In the genomic region with DNA sequence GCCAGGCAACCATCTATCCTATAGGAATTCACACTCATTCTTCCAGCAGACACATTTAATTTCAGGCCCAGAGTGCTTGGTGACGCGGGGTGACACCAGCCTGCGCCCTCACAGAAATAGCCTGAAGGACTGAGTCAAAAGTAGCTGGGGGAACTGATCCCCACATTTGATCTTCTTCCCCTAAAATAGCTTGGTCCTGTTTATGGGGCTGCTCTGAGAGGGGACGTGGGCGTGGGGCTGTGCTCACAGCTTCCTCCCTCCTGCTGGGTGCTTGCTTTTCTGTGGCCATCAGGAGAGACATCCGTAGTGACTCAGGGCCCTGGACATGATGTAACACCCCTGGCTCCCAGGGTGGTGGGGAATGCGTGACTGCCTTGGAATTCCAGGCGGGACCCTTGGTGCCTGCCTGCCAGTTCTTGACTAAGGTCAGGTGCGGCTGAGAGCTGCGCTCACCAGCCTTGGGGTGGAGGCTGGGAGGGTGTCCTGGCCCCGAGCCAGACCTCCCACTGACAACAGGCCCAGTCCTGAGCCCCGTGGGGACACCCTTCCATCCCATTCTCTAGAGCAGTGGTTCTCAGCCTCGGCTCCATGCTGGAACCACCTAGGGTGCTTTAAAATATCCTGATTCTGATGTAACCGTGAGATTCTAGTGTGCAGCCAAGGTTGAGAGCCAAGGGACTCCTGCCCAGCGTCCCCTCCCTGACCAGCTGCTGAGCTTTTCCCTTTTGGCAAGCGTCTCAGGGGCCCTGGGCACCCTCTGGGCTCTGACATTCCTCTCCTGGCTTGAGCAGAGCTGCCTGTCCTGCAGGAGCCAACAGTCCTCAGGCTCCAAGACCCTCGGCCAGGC, we compare ENCODE assay signal across 8 cellular contexts. TPM values are rescaled to one million over a fixed set of nuclear protein-coding genes. Genes with fewer than 3 reads are reported as not detected.
DNase-seq lines count a peak whose midpoint lies in the region; ATAC-seq and TF ChIP-seq lines count a peak whose summit lies in the region.

No MANE protein-coding gene starts in this region.

- in situ Hi-C loops in GM13977 (cut with MboI; ENCODE audit: low pct_unique_long_range_greater_than_20kb, low sequenced_read_pairs, unreplicated experiment): no loop called here

- no peaks in the 10 kb centered on the region for H3K36me3 Mint-ChIP-seq in activated CD4-positive, alpha-beta memory T cell treated with anti-CD3 and anti-CD28 coated beads for 36 hours

- H3K4me3 ChIP-seq in BLaER1 treated with 17β-estradiol and CSF1 and Interleukin-3, amounts not matched to agents 10 nM and 100 nM: no peak overlapping the region
- no peak overlapping the region for H3K4me3 ChIP-seq in cardiac fibroblast (replicated peaks in 1 of 2; ENCODE audit: low read depth in 2 of 2, low read length in 2 of 2)
- H3K4me3 ChIP-seq in lower lobe of right lung: no peak overlapping the region

- H3K4me2 ChIP-seq in BLaER1 treated with 17β-estradiol and CSF1 and Interleukin-3, amounts not matched to agents 10 nM and 100 nM: peak overlapping the region; percentile 1 to 73 (median 23); a peak in 20 of 22 replicates

- CTCF ChIA-PET in activated CD4-positive, alpha-beta memory T cell treated with anti-CD3 and anti-CD28 coated beads for 36 hours (lab: Charles Lee): interaction anchor here (0.6 to 1.2 kb wide), 2 partner anchors 44 to 461 kb away, joined by 3 read pairs; no protein-coding TSS in a partner anchor

- no peaks in the 10 kb centered on the region for H3K27me3 Mint-ChIP-seq in activated CD4-positive, alpha-beta memory T cell treated with anti-CD3 and anti-CD28 coated beads for 36 hours

- no peak overlapping the region for H3K27ac Mint-ChIP-seq in activated CD4-positive, alpha-beta memory T cell treated with anti-CD3 and anti-CD28 coated beads for 36 hours

- H4K20me1 ChIP-seq in BLaER1 treated with 17β-estradiol and CSF1 and Interleukin-3, amounts not matched to agents 10 nM and 100 nM: peaks cover 0 to 23% (median 0%) of the 10 kb centered on the region in 11 experiments; a peak in 2 of 22 replicates

- H3K4me1 ChIP-seq in BLaER1 treated with 17β-estradiol and CSF1 and Interleukin-3, amounts not matched to agents 10 nM and 100 nM: peaks cover 22 to 41% (median 32%) of the 10 kb centered on the region in 10 experiments
- peaks cover 39% of the 10 kb centered on the region for H3K4me1 ChIP-seq in lower lobe of right lung

- peak overlapping the region in 6 of 11 experiments; percentile 4 to 61 (median 25); a peak in 6 of 22 replicates for H3K27ac ChIP-seq in BLaER1 treated with 17β-estradiol and CSF1 and Interleukin-3, amounts not matched to agents 10 nM and 100 nM
- peak overlapping the region; percentile 64 for H3K27ac ChIP-seq in lower lobe of right lung

- TF ChIP-seq CTCF in cardiac fibroblast (IDR thresholded peaks at IDR 0.05; ENCODE audit: low read depth, low read length) (no peak), lower lobe of right lung (IDR thresholded peaks at IDR 0.05) (no peak), GM13977 (IDR thresholded peaks at IDR 0.05; ENCODE audit: extremely low read depth, insufficient read depth, missing control alignments) (no peak)

- no peaks in the 10 kb centered on the region for H3K9me3 ChIP-seq in BLaER1 treated with 17β-estradiol and CSF1 and Interleukin-3, amounts not matched to agents 10 nM and 100 nM (replicated peaks in 1 of 11)
- H3K9me3 ChIP-seq in lower lobe of right lung: no peaks in the 10 kb centered on the region

- no peaks in the 10 kb centered on the region for H3K9me3 Mint-ChIP-seq in activated CD4-positive, alpha-beta memory T cell treated with anti-CD3 and anti-CD28 coated beads for 36 hours

- H3K4me1 Mint-ChIP-seq in activated CD4-positive, alpha-beta memory T cell treated with anti-CD3 and anti-CD28 coated beads for 36 hours (ENCODE audit: low read depth): peaks cover 16% of the 10 kb centered on the region

- H3K4me3 Mint-ChIP-seq in activated CD4-positive, alpha-beta memory T cell treated with anti-CD3 and anti-CD28 coated beads for 36 hours: no peak overlapping the region

- intact Hi-C loops in lower lobe of right lung (cut with DNase I): no loop called here
- intact Hi-C loops in activated CD4-positive, alpha-beta memory T cell treated with anti-CD3 and anti-CD28 coated beads for 36 hours (cut with micrococcal nuclease): no loop called here

- H3K36me3 ChIP-seq in BLaER1 treated with 17β-estradiol and CSF1 and Interleukin-3, amounts not matched to agents 10 nM and 100 nM: no peaks in the 10 kb centered on the region; a peak in 2 of 22 replicates
- H3K36me3 ChIP-seq in lower lobe of right lung: no peaks in the 10 kb centered on the region

- H3K27me3 ChIP-seq in BLaER1 treated with 17β-estradiol and CSF1 and Interleukin-3, amounts not matched to agents 10 nM and 100 nM: no peaks in the 10 kb centered on the region
- H3K27me3 ChIP-seq in lower lobe of right lung (ENCODE audit: low read depth): no peaks in the 10 kb centered on the region

- DNase-seq in LoVo (ENCODE audit: low spot score) (peak; percentile 94), cardiac fibroblast (ENCODE audit: low read depth in 2 of 2) (peak; percentile 90 to 97), lower lobe of right lung (peak; percentile 87), GM13977 (ENCODE audit: low spot score) (no peak), ecto neural progenitor cell (ENCODE audit: low spot score) (no peak)
- DNase-seq in activated CD4-positive, alpha-beta memory T cell treated with anti-CD3 and anti-CD28 coated beads for 36 hours: no peak
- DNase-seq in activated CD8-positive, alpha-beta memory T cell treated with anti-CD3 and anti-CD28 coated beads for 24 hours: no peak

- peak; percentile 85 to 86 for ATAC-seq in lower lobe of right lung

- peak overlapping the region in 4 of 11 experiments; percentile 17 to 37 (median 24); a peak in 1 of 22 replicates for H3K9ac ChIP-seq in BLaER1 treated with 17β-estradiol and CSF1 and Interleukin-3, amounts not matched to agents 10 nM and 100 nM

- POLR2A ChIA-PET in activated CD4-positive, alpha-beta memory T cell treated with anti-CD3 and anti-CD28 coated beads for 36 hours (lab: Charles Lee): no interaction called here

RNA-seq across cellular contexts. Expression of gene SMAD7, which starts 47.4 kb away (rescaled TPM):
- 63.4 TPM for total RNA-seq in lower lobe of right lung
- total RNA-seq in activated CD4-positive, alpha-beta memory T cell treated with anti-CD3 and anti-CD28 coated beads for 36 hours: 10 to 100 TPM; 13.6 to 14.4 TPM

Comparison
In these comparisons a context has a peak if more than half of its experiments do, and no peak if none do; other contexts are left out.
1. DNase-seq: peak in LoVo (single experiment), cardiac fibroblast (2 of 2) and lower lobe of right lung (single experiment); none in activated CD4-positive, alpha-beta memory T cell treated with anti-CD3 and anti-CD28 coated beads for 36 hours (single experiment), GM13977 (single experiment), activated CD8-positive, alpha-beta memory T cell treated with anti-CD3 and anti-CD28 coated beads for 24 hours (single experiment) and ecto neural progenitor cell (single experiment).